Comparison of ENCODE assay signal across 13 cellular contexts in the genomic region with DNA sequence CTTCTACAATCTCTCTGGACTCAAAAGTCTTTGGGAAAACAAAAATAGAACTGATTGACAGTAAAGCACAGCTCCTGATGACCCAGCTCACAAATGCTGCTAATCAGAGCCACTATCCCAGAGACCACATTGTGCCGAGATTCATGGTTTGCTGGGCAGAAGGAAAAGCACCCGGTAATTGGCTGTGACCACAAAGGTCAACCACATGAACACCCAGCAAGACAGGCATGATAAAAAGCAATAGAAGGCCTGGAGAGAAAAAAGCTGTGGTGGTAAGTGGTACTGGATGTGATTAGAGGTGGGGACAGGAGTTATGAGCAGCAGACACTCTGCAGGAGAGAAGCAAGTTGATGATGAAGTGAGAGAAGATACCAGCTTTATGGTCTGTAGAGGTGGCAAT. TPM values are rescaled to one million over a fixed set of nuclear protein-coding genes. Genes with fewer than 3 reads are reported as not detected.
A peak's percentile ranks its signal among the peaks of the same experiment; 100 is the strongest.
DNase-seq lines count a peak whose midpoint lies in the region; ATAC-seq, FAIRE-seq and TF ChIP-seq lines count a peak whose summit lies in the region.
"Had no signal": no experiment of that assay in that cellular context is flagged by ENCODE, and none has a peak within 500 bp of the region (broad histone marks: within the 10 kb centered on the region; RNA-seq: fewer than 3 reads in every experiment).

No MANE protein-coding gene starts in this region.

- H3K4me2 ChIP-seq in K562 (ENCODE audit: insufficient read depth, low read length): no peak overlapping the region

- 4% methylated on average over 2 of the region's 2 CpGs for WGBS in K562 (ENCODE audit: insufficient coverage, low coverage, missing lambda C conversion rate)
- 63 to 69% methylated on average over 2 of the region's 2 CpGs for WGBS in testis, 2 donors

- no peak overlapping the region for H2AFZ ChIP-seq in K562 (ENCODE audit: low read depth, low read length)

- DNase-seq in GM18507 (ENCODE audit: extremely low spot score, insufficient read length, low read depth) (no peak), NB4 (ENCODE audit: low read depth) (peak; percentile 36), K562 (ENCODE audit: extremely low read depth in 1 of 4, low spot score in 3 of 4) (peak in 2 of 4 experiments; percentile 13 to 27), renal cortical epithelial cell (ENCODE audit: low read depth) (peak; percentile 91), testis (no peak), D721Med (ENCODE audit: insufficient read length, low spot score) (no peak)
- DNase-seq in activated naive CD4-positive, alpha-beta T cell treated with anti-CD3 and anti-CD28 coated beads, Interleukin-2, amount 10 ng/mL, durations not matched to agents 7 days and 5 days: no peak
- DNase-seq: activated T-cell treated with anti-CD3 and anti-CD28 coated beads, Interleukin-2, amount 50 U/mL, for 4 hours; CD8-positive, alpha-beta T cell; hippocampal formation; NCI-H2171 treated with DMSO at 0.1 percent for 48 hours; stomach had no signal

- no peaks in the 10 kb centered on the region for H3K36me3 ChIP-seq in K562 (ENCODE audit: control insufficient read depth, insufficient read depth, low read length)
- H3K36me3 ChIP-seq in testis (ENCODE audit: low read depth, missing control alignments): no peaks in the 10 kb centered on the region
- H3K36me3 ChIP-seq: stomach had no signal

- H3K79me2 ChIP-seq in K562 (ENCODE audit: control insufficient read depth, insufficient read depth, low read length): no peaks in the 10 kb centered on the region

- TF ChIP-seq RAD21 in K562 (CRISPR knock-in tag; conservative IDR thresholded peaks at IDR 0.05 in 1 of 2, IDR thresholded peaks at IDR 0.05 in 1 of 2): no peak

- no peak for TF ChIP-seq CTCF in NB4 (IDR thresholded peaks at IDR 0.05; ENCODE audit: low read depth, low read length)
- no peak for TF ChIP-seq CTCF in K562 (IDR thresholded peaks at IDR 0.05 in 2 of 3, conservative IDR thresholded peaks at IDR 0.05 in 1 of 3; ENCODE audit: insufficient read depth in 2 of 3, low read depth in 1 of 3, low read length in 3 of 3)
- no peak for TF ChIP-seq CTCF in testis (IDR thresholded peaks at IDR 0.05)
- TF ChIP-seq CTCF in D721Med (IDR thresholded peaks at IDR 0.05; ENCODE audit: insufficient read depth, missing control alignments): no peak

- POLR2A ChIA-PET in K562 (lab: Yijun Ruan, JAX): interaction anchor here (0.5 to 1.4 kb wide), 3 partner anchors 10 to 585 kb away, joined by 3 read pairs; no protein-coding TSS in a partner anchor

- H3K9me3 Mint-ChIP-seq in activated naive CD4-positive, alpha-beta T cell treated with anti-CD3 and anti-CD28 coated beads, Interleukin-2, amount 10 ng/mL, durations not matched to agents 7 days and 5 days: no peaks in the 10 kb centered on the region
- H3K9me3 Mint-ChIP-seq: activated T-cell treated with anti-CD3 and anti-CD28 coated beads, Interleukin-2, amount 50 U/mL, for 4 hours; CD8-positive, alpha-beta T cell had no signal

- H3K9me1 ChIP-seq in K562 (ENCODE audit: control insufficient read depth, insufficient read depth, low read length): no peaks in the 10 kb centered on the region

- no peak overlapping the region for H3K27ac Mint-ChIP-seq in activated naive CD4-positive, alpha-beta T cell treated with anti-CD3 and anti-CD28 coated beads, Interleukin-2, amount 10 ng/mL, durations not matched to agents 7 days and 5 days
- H3K27ac Mint-ChIP-seq: CD8-positive, alpha-beta T cell had no signal

- no peak overlapping the region for H3K4me3 Mint-ChIP-seq in activated naive CD4-positive, alpha-beta T cell treated with anti-CD3 and anti-CD28 coated beads, Interleukin-2, amount 10 ng/mL, durations not matched to agents 7 days and 5 days
- H3K4me3 Mint-ChIP-seq: activated T-cell treated with anti-CD3 and anti-CD28 coated beads, Interleukin-2, amount 50 U/mL, for 4 hours; CD8-positive, alpha-beta T cell had no signal

- peaks cover 9% of the 10 kb centered on the region for H3K27me3 Mint-ChIP-seq in activated naive CD4-positive, alpha-beta T cell treated with anti-CD3 and anti-CD28 coated beads, Interleukin-2, amount 10 ng/mL, durations not matched to agents 7 days and 5 days

- in situ Hi-C loops in K562 (cut with MboI): no loop called here

- TF ChIP-seq POLR2A in NB4 (IDR thresholded peaks at IDR 0.05; ENCODE audit: extremely low read depth, insufficient read length) (no peak), K562 (conservative IDR thresholded peaks at IDR 0.05) (no peak), testis (IDR thresholded peaks at IDR 0.05) (no peak)

- intact Hi-C loops in K562 (cut with micrococcal nuclease) (no loop called here), testis (cut with DNase I; ENCODE audit: low total_unique reads) (no loop called here)

- no peaks in the 10 kb centered on the region for H3K4me1 ChIP-seq in K562 (replicated peaks in 1 of 2; ENCODE audit: control insufficient read depth in 2 of 2, insufficient read depth in 2 of 2, low read length in 2 of 2)
- no peaks in the 10 kb centered on the region for H3K4me1 ChIP-seq in testis

- CTCF ChIA-PET in K562 (lab: Yijun Ruan, JAX; ENCODE audit: low intra/inter-chr PET ratio): no interaction called here
- CTCF ChIA-PET in activated naive CD4-positive, alpha-beta T cell treated with anti-CD3 and anti-CD28 coated beads, Interleukin-2, amount 10 ng/mL, durations not matched to agents 7 days and 5 days (lab: Charles Lee): no interaction called here

- H3K27me3 ChIP-seq in K562 (ENCODE audit: control insufficient read depth in 2 of 2, insufficient read depth in 2 of 2, low read length in 2 of 2): peaks cover 3 to 13% of the 10 kb centered on the region in 2 experiments; a peak in 4 of 5 replicates
- H3K27me3 ChIP-seq in testis: no peaks in the 10 kb centered on the region
- H3K27me3 ChIP-seq: stomach had no signal

- peak; percentile 73 for FAIRE-seq in GM18507 (lab: Jason Lieb, UNC)
- FAIRE-seq in K562 (lab: Jason Lieb, UNC): no peak
- no peak for FAIRE-seq in D721Med (lab: Jason Lieb, UNC)

- no peaks in the 10 kb centered on the region for H4K20me1 ChIP-seq in K562 (replicated peaks; ENCODE audit: control insufficient read depth, insufficient read depth, low read length)

- peak; percentile 55 for ATAC-seq in K562
- ATAC-seq: activated T-cell treated with anti-CD3 and anti-CD28 coated beads, Interleukin-2, amount 50 U/mL, for 4 hours; CD8-positive, alpha-beta T cell; HCT116 had no signal

- H3K9me3 ChIP-seq in K562 (replicated peaks; ENCODE audit: control insufficient read depth, insufficient read depth, low read depth, low read length): no peaks in the 10 kb centered on the region
- no peaks in the 10 kb centered on the region for H3K9me3 ChIP-seq in testis
- H3K9me3 ChIP-seq: stomach had no signal

- TF ChIP-seq EP300 in K562 (IDR thresholded peaks at IDR 0.05; ENCODE audit: low read length): no peak

- no peaks in the 10 kb centered on the region for H3K4me1 Mint-ChIP-seq in activated naive CD4-positive, alpha-beta T cell treated with anti-CD3 and anti-CD28 coated beads, Interleukin-2, amount 10 ng/mL, durations not matched to agents 7 days and 5 days

- no TSS peak for BruUV-seq in K562 (replicated peaks; lab: Mats Ljungman, UMichigan)

- H3K36me3 Mint-ChIP-seq in activated naive CD4-positive, alpha-beta T cell treated with anti-CD3 and anti-CD28 coated beads, Interleukin-2, amount 10 ng/mL, durations not matched to agents 7 days and 5 days: no peaks in the 10 kb centered on the region
- H3K36me3 Mint-ChIP-seq: CD8-positive, alpha-beta T cell had no signal

- no peak overlapping the region for H3K9ac ChIP-seq in K562 (ENCODE audit: insufficient read depth in 1 of 2, low read depth in 2 of 2, low read length in 2 of 2)

- no peak overlapping the region for H3K27ac ChIP-seq in K562 (ENCODE audit: extremely low read depth, low read depth, low read length)
- no peak overlapping the region for H3K27ac ChIP-seq in testis
- H3K27ac ChIP-seq: stomach had no signal

- H3K4me3 ChIP-seq in NB4 (ENCODE audit: low read depth, low read length) (no peak overlapping the region), K562 (no peak overlapping the region), testis (no peak overlapping the region)
- H3K4me3 ChIP-seq: stomach had no signal

TF ChIP-seq in K562, 482 proteins besides CTCF, POLR2A, EP300 and RAD21 (continues in another document):
- TF ChIP-seq HDAC1 (IDR thresholded peaks at IDR 0.05): peak in 1 of 2 experiments; percentile 93; a peak in 2 of 4 replicates
- TF ChIP-seq, protein P1, sequence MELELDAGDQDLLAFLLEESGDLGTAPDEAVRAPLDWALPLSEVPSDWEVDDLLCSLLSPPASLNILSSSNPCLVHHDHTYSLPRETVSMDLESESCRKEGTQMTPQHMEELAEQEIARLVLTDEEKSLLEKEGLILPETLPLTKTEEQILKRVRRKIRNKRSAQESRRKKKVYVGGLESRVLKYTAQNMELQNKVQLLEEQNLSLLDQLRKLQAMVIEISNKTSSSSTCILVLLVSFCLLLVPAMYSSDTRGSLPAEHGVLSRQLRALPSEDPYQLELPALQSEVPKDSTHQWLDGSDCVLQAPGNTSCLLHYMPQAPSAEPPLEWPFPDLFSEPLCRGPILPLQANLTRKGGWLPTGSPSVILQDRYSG (tag; conservative IDR thresholded peaks at IDR 0.05; ENCODE audit: low read depth): no peak
- TF ChIP-seq ADNP (tag; IDR thresholded peaks at IDR 0.05): no peak
- TF ChIP-seq ZNF76 (CRISPR knock-in tag; IDR thresholded peaks at IDR 0.05; ENCODE audit: borderline replicate concordance): no peak
- TF ChIP-seq ZNF707 (CRISPR knock-in tag; conservative IDR thresholded peaks at IDR 0.05): no peak
- 0 out of 2 replicates have a peak, but pooled peaks have one; percentile 25 for TF ChIP-seq ZKSCAN8 (CRISPR knock-in tag; IDR thresholded peaks at IDR 0.05)

RNA-seq across cellular contexts. Expression of gene ZNRF2, which starts 44.0 kb away (rescaled TPM):
- total RNA-seq in K562 (2011; cell fraction: chromatin; rRNA removed; ENCODE audit: low replicate concordance): 5.4 and 16.5 TPM in 2 replicates
- total RNA-seq in K562 (2011; cell fraction: nucleolus; rRNA removed): 4.0 and 7.5 TPM in 2 replicates
- total RNA-seq in K562 (2011; cell fraction: nucleoplasm; rRNA removed): 5.4 and 9.7 TPM in 2 replicates
- total RNA-seq in K562 (2014; rRNA removed) (13.9 and 18.1 TPM in 2 replicates), K562 (2014; rRNA removed; fragmentation: Illumina TruSeq; extraction: Trizol) (6.8 and 8.1 TPM in 2 replicates), K562 (2015; rRNA removed; fragmentation: Illumina TruSeq; extraction: Trizol) (5.2 and 5.9 TPM in 2 replicates), K562 (2021) (8.3 and 9.4 TPM in 2 replicates), renal cortical epithelial cell (18.9 and 39.4 TPM in 2 replicates), testis (10 to 100 TPM; 53.0 to 65.0 TPM)
- polyA plus RNA-seq in K562 (2011; rRNA removed) (4.1 and 5.5 TPM in 2 replicates), K562 (2014; fragmentation: Illumina TruSeq; extraction: Trizol) (4.7 and 5.5 TPM in 2 replicates), K562 (2014; fragmentation: Nextera tagmentation; extraction: Ambion mirVana) (1 to 10 TPM; 1.1 to 1.2 TPM), K562 (2014; rRNA removed) (4.7 and 4.9 TPM in 2 replicates), testis (ENCODE audit: insufficient read depth, low read depth, low replicate concordance) (38.4 TPM)
- polyA plus RNA-seq in K562 (2011; cell fraction: cytosol; rRNA removed): 1.7 and 3.0 TPM in 2 replicates
- polyA plus RNA-seq in K562 (2011; cell fraction: nucleus; rRNA removed): 3.2 and 4.0 TPM in 2 replicates
- polyA plus RNA-seq in K562 (2012): 3.6 and 5.3 TPM in 2 replicates
- 6.5 and 9.6 TPM in 2 replicates for polyA minus RNA-seq in K562 (2011; rRNA and poly(A)+ RNA removed)
- 4.6 and 5.2 TPM in 2 replicates for polyA minus RNA-seq in K562 (2011; cell fraction: cytosol; rRNA and poly(A)+ RNA removed)
- polyA minus RNA-seq in K562 (2011; cell fraction: nucleus; rRNA and poly(A)+ RNA removed): 17.7 and 20.2 TPM in 2 replicates

Comparison
In these comparisons a context has a peak if more than half of its experiments do, and no peak if none do; other contexts are left out.
1. DNase-seq: peak in NB4 (single experiment) and renal cortical epithelial cell (single experiment); none in GM18507 (single experiment), testis (single experiment), activated naive CD4-positive, alpha-beta T cell treated with anti-CD3 and anti-CD28 coated beads, Interleukin-2, amount 10 ng/mL, durations not matched to agents 7 days and 5 days (single experiment) and D721Med (single experiment).